ENCODE assay signal across 9 cellular contexts in genomic region chr17:63405741-63406261, GRCh38. TPM values are rescaled to one million over a fixed set of nuclear protein-coding genes. Genes with fewer than 3 reads are reported as not detected.
A peak's percentile ranks its signal among the peaks of the same experiment; 100 is the strongest.
DNase-seq lines count a peak whose midpoint lies in the region; ATAC-seq and TF ChIP-seq lines count a peak whose summit lies in the region.
"Had no signal": no experiment of that assay in that cellular context is flagged by ENCODE, and none has a peak within 500 bp of the region (broad histone marks: within the 10 kb centered on the region; RNA-seq: fewer than 3 reads in every experiment).

No MANE protein-coding gene starts in this region.

- H3K79me2 ChIP-seq in HCT116 (ENCODE audit: insufficient read depth, low read length): no peaks in the 10 kb centered on the region

- ATAC-seq in HCT116 (peak; percentile 59), left colon (peak; percentile 81), upper lobe of right lung (peak; percentile 76), GM19351 (IDR thresholded peaks at IDR 0.05; ENCODE audit: unreplicated experiment) (no peak)

- POLR2A ChIA-PET in HCT116 (lab: Charles Lee): no interaction called here

- DNase-seq in COLO829 (ENCODE audit: low spot score): peak; percentile 84
- peak; percentile 62 for DNase-seq in HCT116 (ENCODE audit: low read depth, low spot score)
- DNase-seq in NCI-H748 (lab: John Stamatoyannopoulos, UW; ENCODE audit: unreplicated experiment): peak; percentile 57
- no peak for DNase-seq in breast epithelium (ENCODE audit: low spot score in 2 of 2)
- no peak for DNase-seq in left colon
- DNase-seq in upper lobe of right lung: no peak
- DNase-seq in ecto neural progenitor cell (ENCODE audit: low spot score): no peak

- H3K4me2 ChIP-seq in HCT116 (ENCODE audit: low read length): no peak overlapping the region

- CTCF ChIA-PET in HCT116 (lab: Charles Lee): interaction anchor here (0.8 to 3.0 kb wide), 21 partner anchors 8 to 766 kb away, joined by 3 to 66 read pairs (median 6); no protein-coding TSS in a partner anchor

- H3K27ac ChIP-seq in HCT116 (ENCODE audit: low read depth, low read length) (no peak overlapping the region), breast epithelium (peak overlapping the region in 1 of 2 donors; percentile 9), upper lobe of right lung (no peak overlapping the region)
- H3K27ac ChIP-seq: skin epidermis had no signal

- TF ChIP-seq RAD21 in HCT116 (IDR thresholded peaks at IDR 0.05; ENCODE audit: low read depth): peak; percentile 61

- H3K9ac ChIP-seq in HCT116 (ENCODE audit: low read length): no peak overlapping the region

- BruUV-seq in HCT116 (replicated peaks; lab: Mats Ljungman, UMichigan): no TSS peak

- no peaks in the 10 kb centered on the region for H3K9me2 ChIP-seq in HCT116 (ENCODE audit: insufficient read depth)

- intact Hi-C loops in HCT116 (cut with micrococcal nuclease) (loop anchor here (1.0 to 10.0 kb wide), 8 partner anchors 158 to 851 kb away; no protein-coding TSS in a partner anchor), breast epithelium (cut with DNase I; ENCODE audit: low total_unique reads) (loop anchor here (5.0 kb wide), 1 partner anchor 708 kb away; no protein-coding TSS in a partner anchor), left colon (cut with DNase I, micrococcal nuclease) (loop anchor here in 1 of 2 donors (5.0 to 10.0 kb wide), 3 partner anchors 324 to 701 kb away; no protein-coding TSS in a partner anchor), upper lobe of right lung (cut with DNase I) (loop anchor here (10.0 kb wide), 1 partner anchor 321 kb away; no protein-coding TSS in a partner anchor)

- H3K27me3 ChIP-seq in HCT116 (ENCODE audit: insufficient read depth, low read length): no peaks in the 10 kb centered on the region
- H3K27me3 ChIP-seq in breast epithelium: no peaks in the 10 kb centered on the region
- H3K27me3 ChIP-seq in upper lobe of right lung: no peaks in the 10 kb centered on the region

- RAD21 ChIA-PET in HCT116 (lab: Charles Lee; ENCODE audit: low non-redundant PET in 1 of 2, low total read pairs in 2 of 2, uncharacterized antibody in 2 of 2, unreplicated experiment in 2 of 2): interaction anchor here (0.5 to 1.5 kb wide), 6 partner anchors 290 to 714 kb away, joined by 3 to 14 read pairs (median 4); no protein-coding TSS in a partner anchor

- TF ChIP-seq POLR2A in HCT116 (IDR thresholded peaks at IDR 0.05; ENCODE audit: borderline replicate concordance, extremely low read depth, insufficient read depth, insufficient read length) (no peak), breast epithelium (IDR thresholded peaks at IDR 0.05) (no peak)

- no peaks in the 10 kb centered on the region; a peak in 1 of 4 replicates for H3K4me1 ChIP-seq in HCT116 (ENCODE audit: control insufficient read depth in 1 of 2, insufficient read depth in 2 of 2, low read length in 2 of 2)
- H3K4me1 ChIP-seq in breast epithelium: no peaks in the 10 kb centered on the region
- H3K4me1 ChIP-seq in upper lobe of right lung: no peaks in the 10 kb centered on the region

- no peaks in the 10 kb centered on the region; the same call in 1 of the 2 replicates for H4K20me1 ChIP-seq in HCT116 (ENCODE audit: insufficient read depth)

- peak; percentile 72 to 93 (median 81); a peak in 5 of 6 replicates for TF ChIP-seq CTCF in HCT116 (IDR thresholded peaks at IDR 0.05 in 2 of 3, conservative IDR thresholded peaks at IDR 0.05 in 1 of 3; ENCODE audit: borderline replicate concordance in 1 of 3, insufficient read depth in 1 of 3, low read depth in 2 of 3, low read length in 2 of 3)
- peak; percentile 37 to 63 (median 56) for TF ChIP-seq CTCF in breast epithelium (IDR thresholded peaks at IDR 0.05)
- TF ChIP-seq CTCF in upper lobe of right lung (IDR thresholded peaks at IDR 0.05): peak; percentile 76

- H3K36me3 ChIP-seq in HCT116 (ENCODE audit: control insufficient read depth in 1 of 2, insufficient read depth in 2 of 2, low read length in 2 of 2) (no peaks in the 10 kb centered on the region; a peak in 1 of 4 replicates), breast epithelium (no peaks in the 10 kb centered on the region), upper lobe of right lung (peaks cover 19% of the 10 kb centered on the region)

- H3K9me3 ChIP-seq in HCT116 (ENCODE audit: control insufficient read depth in 1 of 2, insufficient read depth in 1 of 2, low read depth in 1 of 2, low read length in 2 of 2) (no peaks in the 10 kb centered on the region), breast epithelium (no peaks in the 10 kb centered on the region), upper lobe of right lung (no peaks in the 10 kb centered on the region)

- H3K4me3 ChIP-seq in HCT116 (replicated peaks in 1 of 2; ENCODE audit: low read depth in 1 of 2, low read length in 2 of 2): no peak overlapping the region
- H3K4me3 ChIP-seq in breast epithelium: no peak overlapping the region
- no peak overlapping the region for H3K4me3 ChIP-seq in upper lobe of right lung
- H3K4me3 ChIP-seq: skin epidermis had no signal

- H2AFZ ChIP-seq in HCT116 (ENCODE audit: low read depth, low read length, poor library complexity, severe bottlenecking): no peak overlapping the region

TF ChIP-seq in HCT116, 20 proteins besides CTCF, POLR2A, EP300 and RAD21:
- TF ChIP-seq FOSL1 (IDR thresholded peaks at IDR 0.05; ENCODE audit: low read depth) (0 out of 2 replicates have a peak, but pooled peaks have one; percentile 7), ATF3 (IDR thresholded peaks at IDR 0.05) (no peak), SRF (IDR thresholded peaks at IDR 0.05; ENCODE audit: low read depth) (no peak), CBX3 (IDR thresholded peaks at IDR 0.05; ENCODE audit: low read depth) (peak; percentile 44; the same call in 1 of the 2 replicates)

RNA-seq across cellular contexts. Expression of gene CYB561, which starts 40.3 kb away (rescaled TPM):
- total RNA-seq in HCT116 (2021; ENCODE audit: unreplicated experiment) (67.6 TPM), breast epithelium (10 to 100 TPM; 14.6 to 52.4 (median 43.3) TPM), left colon (10 to 100 TPM; 59.6 to 66.6 TPM), upper lobe of right lung (55.5 TPM)
- 50.7 and 81.3 TPM in 2 replicates for polyA plus RNA-seq in HCT116 (2012)

Comparison
In these comparisons a context has a peak if more than half of its experiments do, and no peak if none do; other contexts are left out.
1. DNase-seq: peak in COLO829 (single experiment), HCT116 (single experiment) and NCI-H748 (single experiment); none in breast epithelium (0 of 2), left colon (0 of 2), upper lobe of right lung (single experiment) and ecto neural progenitor cell (single experiment).
2. Peak in every context shown above with its lines, with median percentiles within 50 percentile points of each other: CTCF ChIP-seq.